Comparison of ENCODE assay signal across 1 cellular context in genomic region chr14:23009483-23009938, GRCh38.
TF ChIP-seq lines count a peak whose summit lies in the region.

No MANE protein-coding gene starts in this region.

TF ChIP-seq in K562, 482 proteins besides CTCF, POLR2A, EP300 and RAD21 (continued from another document):
- TF ChIP-seq PKNOX1 (IDR thresholded peaks at IDR 0.05) = no peak
- no peak for TF ChIP-seq CREB1 (IDR thresholded peaks at IDR 0.05)
- TF ChIP-seq CREB1 (CRISPR knock-in tag; IDR thresholded peaks at IDR 0.05) = no peak
- no peak for TF ChIP-seq KLF13 (tag; IDR thresholded peaks at IDR 0.05; ENCODE audit: borderline replicate concordance, low read depth)
- 0 out of 2 replicates have a peak, but pooled peaks have one; percentile 42 for TF ChIP-seq HBP1 (CRISPR knock-in tag; IDR thresholded peaks at IDR 0.05)
- no peak for TF ChIP-seq MTA3 (IDR thresholded peaks at IDR 0.05; ENCODE audit: borderline replicate concordance)
- TF ChIP-seq ZNF780A (CRISPR knock-in tag; IDR thresholded peaks at IDR 0.05) = no peak
